8 cellular contexts compared by ENCODE assay signal in genomic region chr7:151432658-151433521, GRCh38. TPM values are rescaled to one million over a fixed set of nuclear protein-coding genes. Genes with fewer than 3 reads are reported as not detected.
A peak's percentile ranks its signal among the peaks of the same experiment; 100 is the strongest.
DNase-seq lines count a peak whose midpoint lies in the region; ATAC-seq and TF ChIP-seq lines count a peak whose summit lies in the region.

No MANE protein-coding gene starts in this region.

- no peak overlapping the region for H3K4me3 ChIP-seq in fibroblast of the aortic adventitia (ENCODE audit: low read depth, low read length)
- H3K4me3 ChIP-seq in left ventricle myocardium inferior: no peak overlapping the region

- peaks cover 22% of the 10 kb centered on the region for H3K27me3 ChIP-seq in left ventricle myocardium inferior (ENCODE audit: low read depth)

- intact Hi-C loops in left ventricle myocardium inferior (cut with micrococcal nuclease): no loop called here

- H3K9me3 ChIP-seq in left ventricle myocardium inferior (replicated peaks): no peaks in the 10 kb centered on the region

- no peak overlapping the region for H3K27ac ChIP-seq in left ventricle myocardium inferior (replicated peaks)

- CTCF ChIA-PET in HEK293T (lab: Yijun Ruan, JAX): interaction anchor here (0.6 kb wide), 1 partner anchor 33 kb away, joined by 4 read pairs; no protein-coding TSS in a partner anchor

- peaks cover 8% of the 10 kb centered on the region for H3K4me1 ChIP-seq in left ventricle myocardium inferior

- POLR2A ChIA-PET in HEK293T (lab: Yijun Ruan, JAX): no interaction called here

- ATAC-seq in GM21786 (IDR thresholded peaks at IDR 0.05; ENCODE audit: unreplicated experiment): peak; percentile 58

- TF ChIP-seq CTCF in GM10266 (IDR thresholded peaks at IDR 0.05; ENCODE audit: control insufficient read depth, insufficient read depth, low read depth, missing control alignments) (no peak), fibroblast of the aortic adventitia (IDR thresholded peaks at IDR 0.05; ENCODE audit: insufficient read depth, low read length) (peak; percentile 29), left ventricle myocardium inferior (IDR thresholded peaks at IDR 0.05; ENCODE audit: borderline replicate concordance) (no peak)

- no peaks in the 10 kb centered on the region for H3K36me3 ChIP-seq in left ventricle myocardium inferior

- DNase-seq in GM10266 (ENCODE audit: extremely low spot score): peak; percentile 77
- peak; percentile 27 for DNase-seq in T-helper 22 cell (ENCODE audit: low read depth)
- DNase-seq in fibroblast of the aortic adventitia (ENCODE audit: low read depth): no peak
- DNase-seq in NCI-H187 (lab: John Stamatoyannopoulos, UW): no peak
- DNase-seq in SIG-M5 treated with dmso at 0.1 percent for 504 hours (lab: John Stamatoyannopoulos, UW; ENCODE audit: unreplicated experiment): no peak
- DNase-seq in HEK293T (ENCODE audit: extremely low spot score): no peak
- DNase-seq in left ventricle myocardium inferior: no peak

TF ChIP-seq in HEK293T, 16 proteins besides CTCF, POLR2A, EP300 and RAD21:
- TF ChIP-seq FOXA1 (IDR thresholded peaks at IDR 0.05) (no peak), BHLHE40 (IDR thresholded peaks at IDR 0.05; ENCODE audit: borderline replicate concordance) (no peak), ARNT (IDR thresholded peaks at IDR 0.05) (no peak), SUZ12 (IDR thresholded peaks at IDR 0.05) (no peak), L3MBTL2 (conservative IDR thresholded peaks at IDR 0.05) (no peak), LEF1 (IDR thresholded peaks at IDR 0.05; ENCODE audit: borderline replicate concordance) (no peak), SP1 (IDR thresholded peaks at IDR 0.05) (no peak), TARDBP (IDR thresholded peaks at IDR 0.05) (no peak)

RNA-seq across cellular contexts. Expression of gene CRYGN, which starts 7.1 kb away (rescaled TPM):
- 0.09 and 0.16 TPM in 2 replicates for total RNA-seq in fibroblast of the aortic adventitia (ENCODE audit: low replicate concordance)
- total RNA-seq in left ventricle myocardium inferior: 0.41 TPM

RNA-seq across cellular contexts. Expression of gene WDR86, which starts 23.1 kb away (rescaled TPM):
- total RNA-seq in fibroblast of the aortic adventitia (ENCODE audit: low replicate concordance) (0.45 and 17.7 TPM in 2 replicates), left ventricle myocardium inferior (0.16 TPM)

Comparison
In these comparisons a context has a peak if more than half of its experiments do, and no peak if none do; other contexts are left out.
1. DNase-seq: peak in GM10266 (single experiment) and T-helper 22 cell (single experiment); none in fibroblast of the aortic adventitia (single experiment), NCI-H187 (0 of 2), SIG-M5 treated with dmso at 0.1 percent for 504 hours (single experiment), HEK293T (single experiment) and left ventricle myocardium inferior (single experiment).